In genomic region chr17:44205962-44206824, GRCh38 we compare ENCODE assay signal across 15 cellular contexts. TPM values are rescaled to one million over a fixed set of nuclear protein-coding genes. Genes with fewer than 3 reads are reported as not detected.
DNase-seq lines count a peak whose midpoint lies in the region; ATAC-seq, FAIRE-seq and TF ChIP-seq lines count a peak whose summit lies in the region.
"Had no signal": no experiment of that assay in that cellular context is flagged by ENCODE, and none has a peak within 500 bp of the region (broad histone marks: within the 10 kb centered on the region; RNA-seq: fewer than 3 reads in every experiment).

No MANE protein-coding gene starts in this region.

- H3K9me3 Mint-ChIP-seq in activated CD8-positive, alpha-beta memory T cell treated with anti-CD3 and anti-CD28 coated beads, Interleukin-2, amount 10 ng/mL, durations not matched to agents 7 days and 5 days (ENCODE audit: low read depth), result no peaks in the 10 kb centered on the region
- H3K9me3 Mint-ChIP-seq: stimulated activated naive CD8-positive, alpha-beta T cell treated with anti-CD3 and anti-CD28 coated beads, Interleukin-15, amount 100 ng/mL, for 72 hours had no signal

- H3K9me2 ChIP-seq in OCI-LY7 (ENCODE audit: insufficient read depth, low read length), result no peaks in the 10 kb centered on the region

- H3K14ac ChIP-seq in H1 (ENCODE audit: insufficient read length), result no peak overlapping the region

- no peak overlapping the region for H3K4me3 Mint-ChIP-seq in activated CD8-positive, alpha-beta memory T cell treated with anti-CD3 and anti-CD28 coated beads, Interleukin-2, amount 10 ng/mL, durations not matched to agents 7 days and 5 days
- H3K4me3 Mint-ChIP-seq: stimulated activated naive CD8-positive, alpha-beta T cell treated with anti-CD3 and anti-CD28 coated beads, Interleukin-15, amount 100 ng/mL, for 72 hours had no signal

- H3K23me2 ChIP-seq in H1 (ENCODE audit: low read depth, low read length), result no peaks in the 10 kb centered on the region

- H4K91ac ChIP-seq in H1 (replicated peaks; ENCODE audit: insufficient read length, low read length), result no peak overlapping the region

- intact Hi-C loops in OCI-LY7 (cut with micrococcal nuclease; ENCODE audit: unreplicated experiment), result no loop called here
- intact Hi-C loops in posterior vena cava (cut with DNase I), result no loop called here

- peaks cover 52% of the 10 kb centered on the region for H3K4me1 ChIP-seq in OCI-LY7 (ENCODE audit: insufficient read depth, low read length, poor library complexity, severe bottlenecking)
- H3K4me1 ChIP-seq in H1 (replicated peaks in 1 of 4; ENCODE audit: control insufficient read depth in 3 of 4, insufficient read depth in 4 of 4, low read length in 3 of 4), result peaks cover 3 to 17% (median 5%) of the 10 kb centered on the region in 4 experiments; a peak in 6 of 7 replicates

- H3K27me3 ChIP-seq in H1 (replicated peaks in 1 of 4; ENCODE audit: control insufficient read depth in 3 of 4, extremely low read depth in 1 of 4, insufficient read depth in 3 of 4, low read length in 3 of 4), result no peaks in the 10 kb centered on the region
- H3K27me3 ChIP-seq: heart left ventricle had no signal

- no peak overlapping the region for H3K23ac ChIP-seq in H1 (ENCODE audit: insufficient read length)

- H3K79me2 ChIP-seq in OCI-LY7 (ENCODE audit: insufficient read depth, low read depth, low read length) (peaks cover 14% of the 10 kb centered on the region; the same call in 1 of the 2 replicates), H1 (ENCODE audit: control insufficient read depth in 1 of 2, insufficient read depth in 2 of 2, low read length in 2 of 2) (no peaks in the 10 kb centered on the region)

- POLR2A ChIA-PET in OCI-LY7 (lab: Charles Lee), result no interaction called here
- POLR2A ChIA-PET in H1 (lab: Charles Lee; ENCODE audit: partially characterized antibody), result interaction anchor here (0.8 to 10.4 kb wide), 14 partner anchors 10 to 149 kb away, joined by 3 to 135 read pairs (median 4); partner anchors contain the start of genes GRN and SLC25A39

- no peak overlapping the region for H3K27ac ChIP-seq in OCI-LY7 (ENCODE audit: low read depth, low read length, poor library complexity, severe bottlenecking)
- no peak overlapping the region for H3K27ac ChIP-seq in H1 (ENCODE audit: low read depth, low read length)

- peaks cover 55% of the 10 kb centered on the region for H3K36me3 ChIP-seq in OCI-LY7 (ENCODE audit: insufficient read depth, low read length)
- peaks cover 20 to 37% (median 26%) of the 10 kb centered on the region in 4 experiments for H3K36me3 ChIP-seq in H1 (ENCODE audit: control insufficient read depth in 2 of 4, insufficient read depth in 4 of 4, low read length in 3 of 4)

- no peak overlapping the region for H2BK120ac ChIP-seq in H1 (replicated peaks; ENCODE audit: low read depth, low read length)

- no peak overlapping the region for H2BK20ac ChIP-seq in H1 (ENCODE audit: low read length)

- H3K4me1 Mint-ChIP-seq in activated CD8-positive, alpha-beta memory T cell treated with anti-CD3 and anti-CD28 coated beads, Interleukin-2, amount 10 ng/mL, durations not matched to agents 7 days and 5 days, result peaks cover 37% of the 10 kb centered on the region

- DNase-seq in activated CD8-positive, alpha-beta memory T cell treated with anti-CD3 and anti-CD28 coated beads, Interleukin-2, amount 10 ng/mL, durations not matched to agents 7 days and 5 days, result no peak
- no peak for DNase-seq in activated CD8-positive, alpha-beta memory T cell treated with anti-CD3 and anti-CD28 coated beads, Interleukin-2, amount 50 U/mL, for 48 hours
- no peak for DNase-seq in OCI-LY7 (ENCODE audit: low spot score)
- no peak for DNase-seq in H1 (ENCODE audit: low read depth in 1 of 2, low spot score in 2 of 2)
- peak; percentile 37 for DNase-seq in posterior vena cava (ENCODE audit: low spot score)
- DNase-seq in HT-29 (ENCODE audit: low spot score), result no peak
- DNase-seq: activated CD4-positive, alpha-beta T cell treated with anti-CD3 and anti-CD28 coated beads, Interleukin-2, amount 50 U/mL, for 4 hours; AML-193; NCI-H1436; stimulated activated naive CD8-positive, alpha-beta T cell treated with anti-CD3 and anti-CD28 coated beads, Interleukin-15, amount 100 ng/mL, for 72 hours had no signal

- H2BK15ac ChIP-seq in H1 (ENCODE audit: low read length), result no peak overlapping the region

- H3K4me2 ChIP-seq in OCI-LY7 (ENCODE audit: low read length), result no peak overlapping the region
- no peak overlapping the region for H3K4me2 ChIP-seq in H1 (ENCODE audit: insufficient read depth in 1 of 2, low read depth in 2 of 2, low read length in 2 of 2)

- H3K9ac ChIP-seq in H1 (replicated peaks in 1 of 4; ENCODE audit: extremely low read depth in 1 of 4, low read depth in 3 of 4, low read length in 3 of 4), result no peak overlapping the region

- H2BK12ac ChIP-seq in H1 (ENCODE audit: low read depth, low read length), result no peak overlapping the region

- no peaks in the 10 kb centered on the region for H3K79me1 ChIP-seq in H1 (ENCODE audit: low read depth, low read length)

- H3K9me3 ChIP-seq in OCI-LY7 (ENCODE audit: low read length) (no peaks in the 10 kb centered on the region), H1 (ENCODE audit: insufficient read depth in 2 of 2, low read depth in 1 of 2, low read length in 1 of 2) (no peaks in the 10 kb centered on the region)
- H3K9me3 ChIP-seq: heart left ventricle had no signal

- no peak overlapping the region for H3K4me3 ChIP-seq in OCI-LY7 (ENCODE audit: low read depth, low read length, poor library complexity, severe bottlenecking)
- no peak overlapping the region for H3K4me3 ChIP-seq in H1 (ENCODE audit: extremely low read depth in 1 of 4, insufficient read depth in 2 of 4, low read depth in 3 of 4, low read length in 4 of 4)
- H3K4me3 ChIP-seq: heart left ventricle had no signal

- H3K4ac ChIP-seq in H1 (replicated peaks; ENCODE audit: insufficient read length, low read depth, low read length), result no peak overlapping the region

- no peaks in the 10 kb centered on the region for H3K27me3 Mint-ChIP-seq in activated CD8-positive, alpha-beta memory T cell treated with anti-CD3 and anti-CD28 coated beads, Interleukin-2, amount 10 ng/mL, durations not matched to agents 7 days and 5 days
- H3K27me3 Mint-ChIP-seq: stimulated activated naive CD8-positive, alpha-beta T cell treated with anti-CD3 and anti-CD28 coated beads, Interleukin-15, amount 100 ng/mL, for 72 hours had no signal

- no peak overlapping the region for H4K8ac ChIP-seq in H1 (ENCODE audit: extremely low read depth, insufficient read depth, low read length)

- TF ChIP-seq CTCF in OCI-LY7 (conservative IDR thresholded peaks at IDR 0.05; ENCODE audit: low read length) (0 out of 2 replicates have a peak, but pooled peaks have one; percentile 21), H1 (IDR thresholded peaks at IDR 0.05; ENCODE audit: control extremely low read depth in 1 of 3, insufficient read depth in 1 of 3, low read depth in 1 of 3, low read length in 3 of 3) (peak in 2 of 3 experiments; percentile 34 to 48; a peak in 2 of 4 replicates)

- H2BK5ac ChIP-seq in H1 (ENCODE audit: low read depth, low read length), result no peak overlapping the region

- H4K20me1 ChIP-seq in OCI-LY7 (ENCODE audit: insufficient read depth, low read length), result no peaks in the 10 kb centered on the region
- H4K20me1 ChIP-seq in H1 (replicated peaks in 1 of 2; ENCODE audit: control insufficient read depth in 1 of 2, insufficient read depth in 2 of 2, low read length in 2 of 2), result peaks cover 0 to 3% of the 10 kb centered on the region in 2 experiments

- no TSS peak for BruUV-seq in OCI-LY7 (replicated peaks; lab: Mats Ljungman, UMichigan)

- H3K27ac Mint-ChIP-seq in activated CD8-positive, alpha-beta memory T cell treated with anti-CD3 and anti-CD28 coated beads, Interleukin-2, amount 10 ng/mL, durations not matched to agents 7 days and 5 days, result peak overlapping the region; percentile 11
- H3K27ac Mint-ChIP-seq: stimulated activated naive CD8-positive, alpha-beta T cell treated with anti-CD3 and anti-CD28 coated beads, Interleukin-15, amount 100 ng/mL, for 72 hours had no signal

- no peak; a peak in 1 of 4 replicates for TF ChIP-seq RAD21 in H1 (IDR thresholded peaks at IDR 0.05 in 1 of 2, conservative IDR thresholded peaks at IDR 0.05 in 1 of 2; ENCODE audit: low read depth in 2 of 2, low read length in 2 of 2)

- H2AK5ac ChIP-seq in H1 (ENCODE audit: low read depth, low read length), result peak overlapping the region; percentile 90; the same call in 1 of the 2 replicates

- ATAC-seq in activated CD8-positive, alpha-beta memory T cell treated with anti-CD3 and anti-CD28 coated beads, Interleukin-2, amount 10 ng/mL, durations not matched to agents 7 days and 5 days, result no peak
- ATAC-seq in GM21723 (IDR thresholded peaks at IDR 0.05; ENCODE audit: unreplicated experiment) (no peak), GM21576 (IDR thresholded peaks at IDR 0.05; ENCODE audit: unreplicated experiment) (no peak)
- ATAC-seq: heart left ventricle; stimulated activated naive CD8-positive, alpha-beta T cell treated with anti-CD3 and anti-CD28 coated beads, Interleukin-15, amount 100 ng/mL, for 72 hours had no signal

- H3K36me3 Mint-ChIP-seq in activated CD8-positive, alpha-beta memory T cell treated with anti-CD3 and anti-CD28 coated beads, Interleukin-2, amount 10 ng/mL, durations not matched to agents 7 days and 5 days, result peaks cover 29% of the 10 kb centered on the region

- no peak overlapping the region for H2AFZ ChIP-seq in OCI-LY7 (ENCODE audit: low read length)
- no peak overlapping the region for H2AFZ ChIP-seq in H1 (ENCODE audit: low read length)

- H3K56ac ChIP-seq in H1 (replicated peaks; ENCODE audit: insufficient read length, low read depth, low read length), result no peak overlapping the region

- 83% methylated on average over 12 of the region's 13 CpGs; no CpG with 5 or more reads in 1 of the 2 experiments for WGBS in H1 (ENCODE audit: extremely low coverage in 1 of 2, insufficient coverage in 1 of 2, insufficient read length in 1 of 2, insufficient replicate concordance in 2 of 2, low coverage in 1 of 2, low lambda C conversion rate in 2 of 2, missing lambda C conversion rate in 1 of 2), 2 experiments

- no peak overlapping the region for H4K5ac ChIP-seq in H1 (ENCODE audit: insufficient read length, low read depth, low read length)

- TF ChIP-seq EP300 in H1 (IDR thresholded peaks at IDR 0.05; ENCODE audit: borderline replicate concordance in 1 of 2, low read depth in 2 of 2, low read length in 2 of 2), result no peak

- no peak for TF ChIP-seq POLR2A in H1 (IDR thresholded peaks at IDR 0.05; ENCODE audit: control extremely low read depth in 1 of 2, low read depth in 2 of 2, low read length in 2 of 2)

- CTCF ChIA-PET in activated CD8-positive, alpha-beta memory T cell treated with anti-CD3 and anti-CD28 coated beads, Interleukin-2, amount 10 ng/mL, durations not matched to agents 7 days and 5 days (lab: Charles Lee), result interaction anchor here (0.9 to 2.4 kb wide), 6 partner anchors 10 to 148 kb away, joined by 3 to 12 read pairs (median 5); no protein-coding TSS in a partner anchor
- CTCF ChIA-PET in OCI-LY7 (lab: Charles Lee; ENCODE audit: unreplicated experiment) (interaction anchor here (1.0 kb wide), 1 partner anchor 152 kb away, joined by 3 read pairs; no protein-coding TSS in a partner anchor), H1 (lab: Charles Lee; ENCODE audit: partially characterized antibody) (interaction anchor here (0.5 to 12.7 kb wide), 17 partner anchors 8 to 145 kb away, joined by 3 to 158 read pairs (median 4); partner anchors contain the start of genes ASB16, GRN and HDAC5)

- FAIRE-seq in H1 (lab: Jason Lieb, UNC), result no peak

- no peak overlapping the region for H3K18ac ChIP-seq in H1 (ENCODE audit: extremely low read depth, low read length)

RNA-seq across cellular contexts. Expression of gene ATXN7L3, which starts 6.5 kb away (rescaled TPM):
- total RNA-seq in activated CD8-positive, alpha-beta memory T cell treated with anti-CD3 and anti-CD28 coated beads, Interleukin-2, amount 10 ng/mL, durations not matched to agents 7 days and 5 days, result 100 to 1,000 TPM; 106 to 122 TPM
- 57.7 and 66.5 TPM in 2 replicates for total RNA-seq in OCI-LY7 (2014; rRNA removed; shearing (Covaris generic))
- total RNA-seq in OCI-LY7 (2022), result 106 and 107 TPM in 2 replicates
- total RNA-seq in H1 (2021; fragmentation: NEBNext Ultra II Directional; extraction: Animal tissue kit (Norgen Biotek cat#: 25700)), result 103 and 106 TPM in 2 replicates
- polyA plus RNA-seq in H1 (2011; rRNA removed), result 53.7 and 72.5 TPM in 2 replicates
- 64.5 TPM for polyA plus RNA-seq in H1 (2011; cell fraction: cytosol; rRNA removed)
- polyA plus RNA-seq in H1 (2011; cell fraction: nucleus; rRNA removed), result 132 TPM
- 47.6 to 71.4 TPM (median 64.4 TPM) in 4 replicates for polyA plus RNA-seq in H1 (2012, experiment 1 of 2)
- 60.9 TPM for polyA plus RNA-seq in H1 (2012, experiment 2 of 2)
- polyA plus RNA-seq in H1 (2013, experiment 1 of 2), result 50.8 TPM
- polyA plus RNA-seq in H1 (2013, experiment 2 of 2), result 46.4 TPM
- polyA minus RNA-seq in H1 (2011; rRNA and poly(A)+ RNA removed), result 51.4 and 62.5 TPM in 2 replicates
- 36.7 TPM for polyA minus RNA-seq in H1 (2011; cell fraction: cytosol; rRNA and poly(A)+ RNA removed)
- polyA minus RNA-seq in H1 (2011; cell fraction: nucleus; rRNA and poly(A)+ RNA removed), result 68.0 TPM
- total RNA-seq in posterior vena cava, result 10 to 100 TPM; 49.2 to 61.9 TPM
- total RNA-seq in HT-29 (2014; rRNA removed; shearing (Covaris generic)), result 70.5 and 82.7 TPM in 2 replicates

RNA-seq across cellular contexts. Expression of gene UBTF, which starts 13.3 kb away (rescaled TPM):
- total RNA-seq in activated CD8-positive, alpha-beta memory T cell treated with anti-CD3 and anti-CD28 coated beads, Interleukin-2, amount 10 ng/mL, durations not matched to agents 7 days and 5 days, result 100 to 1,000 TPM; 128 to 158 TPM
- total RNA-seq in OCI-LY7 (2014; rRNA removed; shearing (Covaris generic)), result 155 and 257 TPM in 2 replicates
- total RNA-seq in OCI-LY7 (2022) (215 and 228 TPM in 2 replicates), posterior vena cava (10 to 100 TPM; 42.6 to 59.7 TPM)
- 102 and 106 TPM in 2 replicates for total RNA-seq in H1 (2021; fragmentation: NEBNext Ultra II Directional; extraction: Animal tissue kit (Norgen Biotek cat#: 25700))
- polyA plus RNA-seq in H1 (2011; rRNA removed), result 14.7 and 18.0 TPM in 2 replicates
- polyA plus RNA-seq in H1 (2011; cell fraction: cytosol; rRNA removed), result 31.4 TPM
- 55.2 TPM for polyA plus RNA-seq in H1 (2011; cell fraction: nucleus; rRNA removed)
- polyA plus RNA-seq in H1 (2012, experiment 1 of 2), result 66.1 to 73.3 TPM (median 70.8 TPM) in 4 replicates
- polyA plus RNA-seq in H1 (2012, experiment 2 of 2), result 36.4 TPM
- polyA plus RNA-seq in H1 (2013, experiment 1 of 2), result 64.9 TPM
- 63.5 TPM for polyA plus RNA-seq in H1 (2013, experiment 2 of 2)
- 24.9 and 28.4 TPM in 2 replicates for polyA minus RNA-seq in H1 (2011; rRNA and poly(A)+ RNA removed)
- polyA minus RNA-seq in H1 (2011; cell fraction: cytosol; rRNA and poly(A)+ RNA removed), result 30.1 TPM
- polyA minus RNA-seq in H1 (2011; cell fraction: nucleus; rRNA and poly(A)+ RNA removed), result 42.4 TPM
- 61.8 and 65.2 TPM in 2 replicates for total RNA-seq in HT-29 (2014; rRNA removed; shearing (Covaris generic))

RNA-seq across cellular contexts. Expression of gene TMUB2, which starts 19.4 kb away (rescaled TPM):
- total RNA-seq in activated CD8-positive, alpha-beta memory T cell treated with anti-CD3 and anti-CD28 coated beads, Interleukin-2, amount 10 ng/mL, durations not matched to agents 7 days and 5 days, result 10 to 100 TPM; 31.4 to 34.1 TPM
- total RNA-seq in OCI-LY7 (2014; rRNA removed; shearing (Covaris generic)), result 16.0 and 21.3 TPM in 2 replicates
- total RNA-seq in OCI-LY7 (2022) (21.9 and 25.9 TPM in 2 replicates), posterior vena cava (10 to 100 TPM; 26.3 to 31.2 TPM)
- total RNA-seq in H1 (2021; fragmentation: NEBNext Ultra II Directional; extraction: Animal tissue kit (Norgen Biotek cat#: 25700)), result 15.7 and 18.5 TPM in 2 replicates
- polyA plus RNA-seq in H1 (2011; rRNA removed), result 30.5 and 34.7 TPM in 2 replicates
- 35.0 TPM for polyA plus RNA-seq in H1 (2011; cell fraction: cytosol; rRNA removed)
- polyA plus RNA-seq in H1 (2011; cell fraction: nucleus; rRNA removed), result 123 TPM
- 20.5 to 27.2 TPM (median 24.5 TPM) in 4 replicates for polyA plus RNA-seq in H1 (2012, experiment 1 of 2)
- polyA plus RNA-seq in H1 (2012, experiment 2 of 2), result 25.0 TPM
- 20.5 TPM for polyA plus RNA-seq in H1 (2013, experiment 1 of 2)
- 20.9 TPM for polyA plus RNA-seq in H1 (2013, experiment 2 of 2)
- 17.9 and 21.7 TPM in 2 replicates for polyA minus RNA-seq in H1 (2011; rRNA and poly(A)+ RNA removed)
- 10.3 TPM for polyA minus RNA-seq in H1 (2011; cell fraction: cytosol; rRNA and poly(A)+ RNA removed)
- 18.4 TPM for polyA minus RNA-seq in H1 (2011; cell fraction: nucleus; rRNA and poly(A)+ RNA removed)
- 41.9 and 45.4 TPM in 2 replicates for total RNA-seq in HT-29 (2014; rRNA removed; shearing (Covaris generic))

RNA-seq across cellular contexts. Expression of gene ASB16, which starts 35.7 kb away (rescaled TPM):
- under 1 TPM in 1 of 2 experiments, not detected in 1; 0.26 TPM for total RNA-seq in activated CD8-positive, alpha-beta memory T cell treated with anti-CD3 and anti-CD28 coated beads, Interleukin-2, amount 10 ng/mL, durations not matched to agents 7 days and 5 days
- total RNA-seq in OCI-LY7 (2014; rRNA removed; shearing (Covaris generic)), result 0.44 and 0.57 TPM in 2 replicates
- 0.30 and 1.7 TPM in 2 replicates for total RNA-seq in OCI-LY7 (2022)
- total RNA-seq in H1 (2021; fragmentation: NEBNext Ultra II Directional; extraction: Animal tissue kit (Norgen Biotek cat#: 25700)), result 0.19 TPM in 1 of 2 replicates, not detected in the other
- 0.05 and 0.09 TPM in 2 replicates for polyA plus RNA-seq in H1 (2011; rRNA removed)
- 0.05 TPM for polyA plus RNA-seq in H1 (2011; cell fraction: cytosol; rRNA removed)
- polyA plus RNA-seq in H1 (2011; cell fraction: nucleus; rRNA removed), result 0.17 TPM
- 1.7 to 2.5 TPM (median 2.3 TPM) in 4 replicates for polyA plus RNA-seq in H1 (2012, experiment 1 of 2)
- 0.79 TPM for polyA plus RNA-seq in H1 (2012, experiment 2 of 2)
- polyA plus RNA-seq in H1 (2013, experiment 1 of 2), result 0.06 TPM
- polyA plus RNA-seq in H1 (2013, experiment 2 of 2), result 0.04 TPM
- 0.10 TPM in 1 of 2 replicates, not detected in the other for polyA minus RNA-seq in H1 (2011; rRNA and poly(A)+ RNA removed)
- polyA minus RNA-seq in H1 (2011; cell fraction: cytosol; rRNA and poly(A)+ RNA removed), result not detected
- not detected for polyA minus RNA-seq in H1 (2011; cell fraction: nucleus; rRNA and poly(A)+ RNA removed)
- total RNA-seq in posterior vena cava, result 1 to 10 TPM in 1 of 2 donors, under 1 TPM in 1; 0.19 to 1.5 TPM
- 0.03 TPM in 1 of 2 replicates, not detected in the other for total RNA-seq in HT-29 (2014; rRNA removed; shearing (Covaris generic))
- total RNA-seq: cerebellum, RPMI7951 had no signal
